In the genomic region with DNA sequence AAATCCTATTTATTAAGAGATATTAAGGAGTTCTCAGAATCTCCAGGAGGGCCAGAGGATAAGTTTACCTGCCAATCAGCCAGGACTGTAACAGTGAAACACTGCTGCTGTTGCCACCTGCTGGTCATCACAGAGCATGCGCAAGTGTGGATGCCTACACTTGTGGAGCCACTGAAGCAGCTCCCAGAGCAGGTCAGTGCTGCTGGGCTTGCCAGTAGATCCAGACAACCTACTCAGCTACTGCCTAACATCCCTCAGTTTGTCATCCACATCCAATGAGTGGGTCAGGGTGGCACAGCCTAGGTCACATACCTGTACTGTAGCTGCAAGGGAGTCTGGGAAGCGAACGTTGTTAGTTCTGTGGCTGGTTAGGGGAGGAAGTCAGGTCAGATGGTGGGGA, we compare ENCODE assay signal across 8 cellular contexts. TPM values are rescaled to one million over a fixed set of nuclear protein-coding genes. Genes with fewer than 3 reads are reported as not detected.
DNase-seq lines count a peak whose midpoint lies in the region; ATAC-seq, FAIRE-seq and TF ChIP-seq lines count a peak whose summit lies in the region.

No MANE protein-coding gene starts in this region.

- no peaks in the 10 kb centered on the region for H3K36me3 ChIP-seq in gastrocnemius medialis

- intact Hi-C loops in gastrocnemius medialis (cut with DNase I; ENCODE audit: low total_unique reads) = loop anchor here (10.0 kb wide), 1 partner anchor 93 kb away; no protein-coding TSS in a partner anchor

- no peak for FAIRE-seq in H54 (lab: Jason Lieb, UNC)

- peak; percentile 70 for TF ChIP-seq CTCF in fibroblast of mammary gland (conservative IDR thresholded peaks at IDR 0.05; ENCODE audit: control insufficient read depth, insufficient read depth, low read depth, low read length)
- TF ChIP-seq CTCF in gastrocnemius medialis (IDR thresholded peaks at IDR 0.05 in 4 of 5, conservative IDR thresholded peaks at IDR 0.05 in 1 of 5) = peak in 3 of 5 experiments; percentile 30 to 48 (median 41)

- TF ChIP-seq POLR2A in gastrocnemius medialis (IDR thresholded peaks at IDR 0.05) (no peak), H54 (IDR thresholded peaks at IDR 0.05; ENCODE audit: low read depth, low read length) (no peak)

- H3K4me1 ChIP-seq in gastrocnemius medialis = no peaks in the 10 kb centered on the region

- H3K4me3 ChIP-seq in fibroblast of mammary gland (ENCODE audit: control insufficient read depth, low read depth, low read length) = no peak overlapping the region
- no peak overlapping the region for H3K4me3 ChIP-seq in gastrocnemius medialis

- DNase-seq in NCI-H82 (lab: John Stamatoyannopoulos, UW) = peak; percentile 82
- no peak for DNase-seq in NCI-H82 treated with DMSO at 0.1 percent for 48 hours (lab: John Stamatoyannopoulos, UW; ENCODE audit: unreplicated experiment)
- peak; percentile 9 for DNase-seq in NCI-H748 treated with DMSO at 0.1 percent for 48 hours (lab: John Stamatoyannopoulos, UW)
- peak; percentile 32 for DNase-seq in activated T-cell treated with anti-CD3 and anti-CD28 coated beads for 1 hour (ENCODE audit: low read depth)
- DNase-seq in fibroblast of mammary gland (ENCODE audit: low read depth) = peak; percentile 47
- no peak for DNase-seq in gastrocnemius medialis
- DNase-seq in H54 (ENCODE audit: insufficient read length, low spot score) = no peak

- in situ Hi-C loops in gastrocnemius medialis (cut with MboI; ENCODE audit: low sequenced_read_pairs in 4 of 4) = loop anchor here in 2 of 4 donors (10.0 kb wide), 2 partner anchors 83 to 403 kb away; no protein-coding TSS in a partner anchor

- no peak overlapping the region for H3K27ac ChIP-seq in gastrocnemius medialis

- no peaks in the 10 kb centered on the region for H3K27me3 ChIP-seq in gastrocnemius medialis

- no peaks in the 10 kb centered on the region for H3K9me3 ChIP-seq in gastrocnemius medialis

- ATAC-seq in HG02870 (IDR thresholded peaks at IDR 0.05; ENCODE audit: unreplicated experiment) (peak; percentile 84), gastrocnemius medialis (no peak)

RNA-seq across cellular contexts. Expression of gene NHSL1, which starts 18.3 kb away (rescaled TPM):
- 1 to 10 TPM in 3 of 4 donors, under 1 TPM in 1; 0.31 to 2.0 (median 1.1) TPM for total RNA-seq in gastrocnemius medialis

Comparison
In these comparisons a context has a peak if more than half of its experiments do, and no peak if none do; other contexts are left out.
1. DNase-seq: peak in NCI-H82 (single experiment), NCI-H748 treated with DMSO at 0.1 percent for 48 hours (single experiment), activated T-cell treated with anti-CD3 and anti-CD28 coated beads for 1 hour (single experiment) and fibroblast of mammary gland (single experiment); none in NCI-H82 treated with DMSO at 0.1 percent for 48 hours (single experiment), gastrocnemius medialis (0 of 2) and H54 (single experiment).